ENCODE assay signal across 14 cellular contexts in the genomic region with DNA sequence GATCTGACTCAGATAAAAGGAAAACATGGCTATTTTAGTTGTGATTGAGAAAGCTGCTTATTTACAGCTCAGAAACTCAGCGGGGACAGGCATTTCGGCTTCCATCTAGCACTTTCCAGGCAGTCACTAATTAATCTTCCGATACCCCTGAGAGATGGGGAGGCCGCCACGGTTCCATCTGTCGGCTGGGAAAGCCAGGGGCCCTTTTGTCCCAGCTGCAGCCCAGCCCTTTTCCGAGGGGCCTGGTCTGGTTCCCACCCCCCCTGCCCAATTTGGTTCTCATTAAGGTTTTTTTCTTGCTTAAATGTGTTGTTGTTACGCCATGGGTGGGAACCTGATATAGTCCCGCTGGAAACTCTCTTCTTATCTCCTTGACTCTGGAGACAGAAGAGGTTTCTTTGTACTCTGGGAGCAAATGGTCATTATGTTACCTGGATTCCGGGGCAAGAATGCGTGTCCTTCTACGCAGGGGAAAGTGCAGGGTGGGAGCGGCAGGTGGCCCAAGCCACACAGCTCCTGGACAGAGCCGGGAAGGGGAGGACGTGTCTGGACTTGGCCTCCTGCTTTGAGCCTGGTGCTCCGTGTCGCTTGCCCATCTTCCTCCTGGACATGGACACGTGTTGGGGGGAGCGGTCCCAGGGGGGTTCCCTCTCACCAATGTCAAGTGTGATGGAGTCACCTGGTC. TPM values are rescaled to one million over a fixed set of nuclear protein-coding genes. Genes with fewer than 3 reads are reported as not detected.
DNase-seq lines count a peak whose midpoint lies in the region; ATAC-seq, FAIRE-seq and TF ChIP-seq lines count a peak whose summit lies in the region.
"Had no signal": no experiment of that assay in that cellular context is flagged by ENCODE, and none has a peak within 500 bp of the region (broad histone marks: within the 10 kb centered on the region; RNA-seq: fewer than 3 reads in every experiment).

No MANE protein-coding gene starts in this region.

- H4K20me1 ChIP-seq in astrocyte (ENCODE audit: insufficient read depth, low read length) (peaks cover 91% of the 10 kb centered on the region), neural cell (ENCODE audit: insufficient read depth) (peaks cover 37% of the 10 kb centered on the region), PC-9 (ENCODE audit: insufficient read depth) (peaks cover 82% of the 10 kb centered on the region)

- H3K9me2 ChIP-seq in neural cell (ENCODE audit: insufficient read depth, low read length), result no peaks in the 10 kb centered on the region
- no peaks in the 10 kb centered on the region for H3K9me2 ChIP-seq in PC-9 (ENCODE audit: insufficient read depth)

- peak overlapping the region; percentile 9; the same call in 1 of the 2 replicates for H3K27ac ChIP-seq in 22Rv1
- H3K27ac ChIP-seq in astrocyte (ENCODE audit: low read depth, low read length), result no peak overlapping the region
- H3K27ac ChIP-seq in neural cell (ENCODE audit: low read length), result no peak overlapping the region
- no peak overlapping the region for H3K27ac ChIP-seq in PC-9
- H3K27ac ChIP-seq: epithelial cell of prostate had no signal

- peaks cover 10% of the 10 kb centered on the region for H3K4me1 Mint-ChIP-seq in astrocyte (ENCODE audit: low read depth, unreplicated experiment)

- FAIRE-seq in HTR-8/SVneo (lab: Jason Lieb, UNC) (peak; percentile 46), astrocyte (lab: Jason Lieb, UNC) (no peak)

- H3K79me2 ChIP-seq in astrocyte (ENCODE audit: insufficient read depth, low read length) (peaks cover 66% of the 10 kb centered on the region), neural cell (replicated peaks; ENCODE audit: insufficient read depth, low read length) (peaks cover 95% of the 10 kb centered on the region), PC-9 (ENCODE audit: low read depth) (peaks cover 94% of the 10 kb centered on the region)

- H3F3A ChIP-seq in neural cell (ENCODE audit: insufficient read depth, low read length, poor library complexity, severe bottlenecking), result no peaks in the 10 kb centered on the region
- H3F3A ChIP-seq in PC-9 (ENCODE audit: insufficient read depth, low read depth), result peaks cover 46% of the 10 kb centered on the region

- POLR2A ChIA-PET in PC-9 (lab: Charles Lee; ENCODE audit: unreplicated experiment), result no interaction called here

- intact Hi-C loops in PC-9 (cut with micrococcal nuclease; ENCODE audit: unreplicated experiment) (no loop called here), mucosa of descending colon (cut with DNase I, micrococcal nuclease) (no loop called here)

- H3K27ac Mint-ChIP-seq in astrocyte (ENCODE audit: unreplicated experiment), result no peak overlapping the region

- BruUV-seq in PC-9 (replicated peaks; lab: Mats Ljungman, UMichigan), result no TSS peak

- CTCF ChIA-PET in PC-9 (lab: Charles Lee), result no interaction called here

- no peaks in the 10 kb centered on the region for H3K36me3 Mint-ChIP-seq in astrocyte (ENCODE audit: low read depth, unreplicated experiment)
- H3K36me3 Mint-ChIP-seq: naive B cell had no signal

- H3K27me3 Mint-ChIP-seq in astrocyte (ENCODE audit: low read depth, unreplicated experiment), result peaks cover 6% of the 10 kb centered on the region
- H3K27me3 Mint-ChIP-seq: naive B cell had no signal

- TF ChIP-seq EP300 in neural cell (conservative IDR thresholded peaks at IDR 0.05; ENCODE audit: poor library complexity, severe bottlenecking), result no peak

- H3K4me2 ChIP-seq in astrocyte (ENCODE audit: low read length), result no peak overlapping the region
- H3K4me2 ChIP-seq in neural cell (ENCODE audit: low read length), result no peak overlapping the region
- no peak overlapping the region; the same call in 1 of the 2 replicates for H3K4me2 ChIP-seq in PC-9

- H3K4me1 ChIP-seq in astrocyte (ENCODE audit: insufficient read depth, low read length), result peaks cover 15% of the 10 kb centered on the region
- H3K4me1 ChIP-seq in PC-9 (replicated peaks; ENCODE audit: insufficient read depth), result peaks cover 48% of the 10 kb centered on the region
- peaks cover 72% of the 10 kb centered on the region for H3K4me1 ChIP-seq in mucosa of descending colon (ENCODE audit: low read depth)

- no peak overlapping the region for H3K9ac ChIP-seq in astrocyte (ENCODE audit: low read length)
- no peak overlapping the region for H3K9ac ChIP-seq in neural cell (ENCODE audit: low read length)

- no peaks in the 10 kb centered on the region for H3K27me3 ChIP-seq in astrocyte (ENCODE audit: insufficient read depth, low read length)
- H3K27me3 ChIP-seq in neural cell (ENCODE audit: insufficient read depth, low read depth, low read length), result no peaks in the 10 kb centered on the region
- H3K27me3 ChIP-seq in PC-9 (ENCODE audit: insufficient read depth, low read depth), result no peaks in the 10 kb centered on the region

- no peak for TF ChIP-seq RAD21 in neural cell (conservative IDR thresholded peaks at IDR 0.05)

- peak overlapping the region; percentile 17 for H3K4me3 Mint-ChIP-seq in astrocyte (ENCODE audit: unreplicated experiment)

- H3K4me3 ChIP-seq in astrocyte (ENCODE audit: insufficient read depth, low read depth, low read length) (no peak overlapping the region), neural cell (ENCODE audit: low read length) (peak overlapping the region; percentile 46), PC-9 (no peak overlapping the region), mucosa of descending colon (no peak overlapping the region)

- DNase-seq in HTR-8/SVneo (ENCODE audit: insufficient read length, low spot score) (no peak), astrocyte (ENCODE audit: low read depth) (no peak), PC-9 (no peak), mucosa of descending colon (no peak), NCI-H345 treated with DMSO at 0.1 percent for 48 hours (lab: John Stamatoyannopoulos, UW; ENCODE audit: unreplicated experiment) (no peak)
- DNase-seq in activated effector memory CD4-positive, alpha-beta T cell treated with anti-CD3 and anti-CD28 coated beads, Interleukin-2, amount 50 U/mL, for 16 hours, result no peak
- DNase-seq: activated CD4-positive, alpha-beta T cell treated with anti-CD3 and anti-CD28 coated beads for 4 hours; caudate nucleus; naive B cell; NCI-H1092; stimulated activated CD8-positive, alpha-beta memory T cell treated with anti-CD3 and anti-CD28 coated beads, Interleukin-4, amount 100 ng/mL, for 48 hours had no signal

- TF ChIP-seq CTCF in 22Rv1 (IDR thresholded peaks at IDR 0.05) (no peak), astrocyte (IDR thresholded peaks at IDR 0.05; ENCODE audit: insufficient read depth, low read depth, low read length) (no peak), neural cell (IDR thresholded peaks at IDR 0.05; ENCODE audit: poor library complexity, severe bottlenecking) (no peak), PC-9 (conservative IDR thresholded peaks at IDR 0.05) (no peak), mucosa of descending colon (IDR thresholded peaks at IDR 0.05) (no peak)

- H3K36me3 ChIP-seq in astrocyte (ENCODE audit: insufficient read depth, low read length) (no peaks in the 10 kb centered on the region), neural cell (ENCODE audit: insufficient read depth, low read length) (no peaks in the 10 kb centered on the region), PC-9 (ENCODE audit: low read depth) (no peaks in the 10 kb centered on the region), mucosa of descending colon (ENCODE audit: low read depth) (no peaks in the 10 kb centered on the region)

- no peaks in the 10 kb centered on the region for H3K9me3 Mint-ChIP-seq in astrocyte (ENCODE audit: unreplicated experiment)
- H3K9me3 Mint-ChIP-seq: naive B cell had no signal

- ATAC-seq in mucosa of descending colon, result no peak

- H3K9me3 ChIP-seq in astrocyte (ENCODE audit: insufficient read depth, low read depth, low read length) (no peaks in the 10 kb centered on the region), neural cell (ENCODE audit: low read length) (no peaks in the 10 kb centered on the region), PC-9 (ENCODE audit: insufficient read depth, low read depth) (no peaks in the 10 kb centered on the region), mucosa of descending colon (no peaks in the 10 kb centered on the region)

- H2AFZ ChIP-seq in astrocyte (ENCODE audit: low read depth, low read length) (no peak overlapping the region), neural cell (ENCODE audit: low read depth, low read length) (no peak overlapping the region), PC-9 (no peak overlapping the region)

TF ChIP-seq in neural cell, 6 proteins besides CTCF, POLR2A, EP300 and RAD21:
- TF ChIP-seq TAF1 (IDR thresholded peaks at IDR 0.05; ENCODE audit: low read depth) (no peak), EZH2 (IDR thresholded peaks at IDR 0.05; ENCODE audit: borderline replicate concordance, insufficient read depth, low read length, poor library complexity, severe bottlenecking) (no peak), MXI1 (conservative IDR thresholded peaks at IDR 0.05; ENCODE audit: poor library complexity, severe bottlenecking) (no peak), POLR2AphosphoS5 (IDR thresholded peaks at IDR 0.05) (no peak), SMC3 (conservative IDR thresholded peaks at IDR 0.05; ENCODE audit: poor library complexity) (no peak)

RNA-seq across cellular contexts. Expression of gene GSE1, which starts 50.9 kb away (rescaled TPM):
- total RNA-seq in astrocyte, result 30.1 and 35.0 TPM in 2 replicates
- 35.6 and 38.3 TPM in 2 replicates for polyA plus RNA-seq in neural cell
- 65.7 and 89.0 TPM in 2 replicates for polyA minus RNA-seq in neural cell
- total RNA-seq in PC-9 (2021), result 60.0 and 83.5 TPM in 2 replicates
- 100 to 1,000 TPM; 107 to 122 (median 107) TPM for total RNA-seq in mucosa of descending colon
